Comparison of ENCODE assay signal across 9 cellular contexts in the genomic region with DNA sequence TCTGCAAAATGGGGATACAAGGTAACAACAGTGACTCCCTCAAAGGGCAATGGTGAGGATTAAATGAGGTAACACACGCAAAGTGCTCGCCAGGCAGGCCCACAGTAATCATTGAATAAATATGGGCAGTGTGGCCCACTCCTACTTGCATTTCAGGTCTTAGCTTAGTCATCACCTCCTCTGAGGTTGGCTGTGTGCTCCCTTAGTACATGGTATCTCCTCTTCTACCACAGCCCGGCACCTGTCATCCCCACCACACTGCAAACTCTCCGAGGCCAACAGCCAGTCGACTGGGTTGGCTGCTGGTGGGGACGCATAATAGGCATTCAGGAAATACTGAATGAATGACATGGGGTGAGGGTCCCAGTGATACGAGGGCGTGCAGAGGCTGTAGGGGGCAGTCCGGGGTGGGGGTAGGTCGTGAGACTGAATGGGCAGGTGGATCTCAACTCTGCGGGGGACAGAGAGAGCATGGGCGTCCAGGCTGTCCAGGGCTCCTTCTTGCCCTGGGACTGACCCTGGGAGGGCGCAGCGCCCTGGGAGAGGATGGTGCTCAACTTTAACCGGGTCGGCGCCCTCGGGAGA. TPM values are rescaled to one million over a fixed set of nuclear protein-coding genes. Genes with fewer than 3 reads are reported as not detected.
DNase-seq lines count a peak whose midpoint lies in the region; ATAC-seq and TF ChIP-seq lines count a peak whose summit lies in the region.
"Had no signal": no experiment of that assay in that cellular context is flagged by ENCODE, and none has a peak within 500 bp of the region (broad histone marks: within the 10 kb centered on the region; RNA-seq: fewer than 3 reads in every experiment).

No MANE protein-coding gene starts in this region.

- no peaks in the 10 kb centered on the region for H3K9me3 Mint-ChIP-seq in Caco-2 (ENCODE audit: unreplicated experiment)
- H3K9me3 Mint-ChIP-seq in T-cell, result no peaks in the 10 kb centered on the region

- H3K4me3 ChIP-seq in Caco-2 (ENCODE audit: low read depth, low read length) (peak overlapping the region; percentile 59), fibroblast of mammary gland (ENCODE audit: control insufficient read depth, low read depth, low read length) (peak overlapping the region; percentile 44), psoas muscle (peak overlapping the region; percentile 74)

- H3K4me1 Mint-ChIP-seq in Caco-2 (ENCODE audit: low read depth, unreplicated experiment) (peaks cover 19% of the 10 kb centered on the region), T-cell (peaks cover 33 to 49% (median 41%) of the 10 kb centered on the region in 3 donors)

- H3K9me3 ChIP-seq in Caco-2 (no peaks in the 10 kb centered on the region), psoas muscle (no peaks in the 10 kb centered on the region)
- H3K9me3 ChIP-seq: thyroid gland had no signal

- ATAC-seq in T-cell (replicated peaks in 1 of 4) (peak in 2 of 4 experiments; percentile 14 to 15), psoas muscle (peak in 1 of 4 donors; percentile 25), HG03025 (IDR thresholded peaks at IDR 0.05; ENCODE audit: low FRiP score, unreplicated experiment) (no peak), GM18907 (IDR thresholded peaks at IDR 0.05; ENCODE audit: unreplicated experiment) (no peak), HG02610 (IDR thresholded peaks at IDR 0.05; ENCODE audit: unreplicated experiment) (no peak)

- H3K27ac Mint-ChIP-seq in Caco-2 (ENCODE audit: unreplicated experiment) (no peak overlapping the region), T-cell (peak overlapping the region in 1 of 2 donors; percentile 14)

- H3K27me3 ChIP-seq in Caco-2 (replicated peaks; ENCODE audit: control insufficient read depth, insufficient read depth, low read length) (no peaks in the 10 kb centered on the region), psoas muscle (ENCODE audit: insufficient read depth in 3 of 3, low read length in 2 of 3) (no peaks in the 10 kb centered on the region)
- H3K27me3 ChIP-seq: thyroid gland had no signal

- H3K4me3 Mint-ChIP-seq in Caco-2 (ENCODE audit: unreplicated experiment) (peak overlapping the region; percentile 77), T-cell (peak overlapping the region; percentile 55 to 78 (median 73))

- no peaks in the 10 kb centered on the region; the same call in 1 of the 2 replicates for H3K36me3 ChIP-seq in Caco-2 (ENCODE audit: control insufficient read depth, insufficient read depth, low read length)
- H3K36me3 ChIP-seq in psoas muscle (ENCODE audit: insufficient read depth in 1 of 2, low read depth in 1 of 2), result no peaks in the 10 kb centered on the region
- H3K36me3 ChIP-seq: thyroid gland had no signal

- POLR2A ChIA-PET in Caco-2 (lab: Charles Lee) (no interaction called here), T-cell (lab: Charles Lee) (no interaction called here)

- DNase-seq in Caco-2 (peak in 1 of 2 experiments; percentile 80), T-cell (no peak), fibroblast of mammary gland (ENCODE audit: low read depth) (no peak), psoas muscle (no peak), H4 (ENCODE audit: low spot score) (no peak)

- CTCF ChIA-PET in Caco-2 (lab: Charles Lee), result no interaction called here
- CTCF ChIA-PET in T-cell (lab: Charles Lee), result no interaction called here

- no peak overlapping the region for H3K27ac ChIP-seq in psoas muscle

- no peaks in the 10 kb centered on the region for H3K36me3 Mint-ChIP-seq in Caco-2 (ENCODE audit: insufficient read depth, unreplicated experiment)
- H3K36me3 Mint-ChIP-seq in T-cell, result no peaks in the 10 kb centered on the region

- 24 to 34% (median 29%) methylated on average over 12 to 18 of the region's 18 CpGs for WGBS in psoas muscle, 3 donors

- BruUV-seq in Caco-2 (replicated peaks; lab: Mats Ljungman, UMichigan), result no TSS peak

- TF ChIP-seq CTCF in Caco-2 (IDR thresholded peaks at IDR 0.05; ENCODE audit: insufficient read depth in 1 of 2, low read depth in 1 of 2, low read length in 1 of 2, severe bottlenecking in 1 of 2, unreplicated experiment in 1 of 2) (no peak), fibroblast of mammary gland (conservative IDR thresholded peaks at IDR 0.05; ENCODE audit: control insufficient read depth, insufficient read depth, low read depth, low read length) (no peak), psoas muscle (IDR thresholded peaks at IDR 0.05) (no peak)

- peaks cover 8% of the 10 kb centered on the region; the same call in 1 of the 2 replicates for H3K4me1 ChIP-seq in Caco-2
- H3K4me1 ChIP-seq in psoas muscle, result peaks cover 9% of the 10 kb centered on the region

- intact Hi-C loops in Caco-2 (cut with micrococcal nuclease; ENCODE audit: unreplicated experiment), result loop anchor here (1.0 kb wide), 1 partner anchor 31 kb away; no protein-coding TSS in a partner anchor
- intact Hi-C loops in psoas muscle (cut with DNase I), result no loop called here

- H3K27me3 Mint-ChIP-seq in Caco-2 (ENCODE audit: insufficient read depth, unreplicated experiment), result no peaks in the 10 kb centered on the region
- H3K27me3 Mint-ChIP-seq in T-cell, result peaks cover 17 to 25% of the 10 kb centered on the region in 2 donors

RNA-seq across cellular contexts. Expression of a gene that starts 0.4 kb away (rescaled TPM):
- 4.3 and 6.4 TPM in 2 replicates for total RNA-seq in Caco-2 (2022)
- total RNA-seq in T-cell, result 1 to 10 TPM in 2 of 5 donors, under 1 TPM in 3; 0.58 to 1.9 (median 0.82) TPM
- total RNA-seq in psoas muscle, result 10 to 100 TPM in 1 of 4 donors, 1 to 10 TPM in 3; 2.6 to 24.8 (median 4.6) TPM
- polyA plus RNA-seq in psoas muscle, result 1 to 10 TPM; 2.0 to 4.2 (median 3.4) TPM
- total RNA-seq in H4 (2014; rRNA removed; shearing (Covaris generic)), result 1.5 and 5.1 TPM in 2 replicates
